Comparison of ENCODE assay signal across 9 cellular contexts in genomic region chr18:9719421-9719981, GRCh38. TPM values are rescaled to one million over a fixed set of nuclear protein-coding genes. Genes with fewer than 3 reads are reported as not detected.
DNase-seq lines count a peak whose midpoint lies in the region; FAIRE-seq and TF ChIP-seq lines count a peak whose summit lies in the region.
"Had no signal": no experiment of that assay in that cellular context is flagged by ENCODE, and none has a peak within 500 bp of the region (broad histone marks: within the 10 kb centered on the region; RNA-seq: fewer than 3 reads in every experiment).

No MANE protein-coding gene starts in this region.

- in situ Hi-C loops in transverse colon (cut with MboI; ENCODE audit: low pct_ligation_motif_present in 1 of 4, low pct_unique_long_range_greater_than_20kb in 1 of 4, low sequenced_read_pairs in 3 of 4) = no loop called here

- H3K9me3 ChIP-seq in transverse colon = no peaks in the 10 kb centered on the region
- H3K9me3 ChIP-seq: SJCRH30 had no signal

- TF ChIP-seq CTCF in WI38 (IDR thresholded peaks at IDR 0.05; ENCODE audit: low read depth, low read length) (no peak), transverse colon (IDR thresholded peaks at IDR 0.05) (no peak)

- no peaks in the 10 kb centered on the region for H3K36me3 ChIP-seq in transverse colon
- H3K36me3 ChIP-seq: SJCRH30 had no signal

- TF ChIP-seq POLR2A in transverse colon (IDR thresholded peaks at IDR 0.05) (no peak), GM12892 (IDR thresholded peaks at IDR 0.05; ENCODE audit: low read depth, low read length) (no peak)

- 50 to 62% methylated on average over 7 to 12 of the region's 12 CpGs for WGBS in transverse colon (ENCODE audit: low coverage in 1 of 2), 2 donors

- H3K27ac ChIP-seq in transverse colon = peak overlapping the region in 3 of 4 donors; percentile 35 to 61 (median 58)
- H3K27ac ChIP-seq: SJCRH30 had no signal

- no peak for TF ChIP-seq EP300 in transverse colon (IDR thresholded peaks at IDR 0.05; ENCODE audit: low read depth)

- H3K4me3 ChIP-seq in WI38 (ENCODE audit: low read depth, low read length) (peak overlapping the region; percentile 40), transverse colon (no peak overlapping the region)
- H3K4me3 ChIP-seq: SJCRH30 had no signal

- H3K4me1 ChIP-seq in transverse colon = peaks cover 0 to 9% (median 3%) of the 10 kb centered on the region in 4 donors
- H3K4me1 ChIP-seq: SJCRH30 had no signal

- DNase-seq in NCI-H1092 treated with DMSO at 0.1 percent for 48 hours (lab: John Stamatoyannopoulos, UW) (peak; percentile 37), NCI-H1092 (lab: John Stamatoyannopoulos, UW) (no peak), head of caudate nucleus (peak in 40 of 42 donors; percentile 27 to 93 (median 72)), transverse colon (no peak), superior temporal gyrus (ENCODE audit: extremely low spot score) (no peak), GM12892 (ENCODE audit: insufficient read length) (no peak)
- DNase-seq in stimulated activated CD8-positive, alpha-beta memory T cell treated with anti-CD3 and anti-CD28 coated beads, Interleukin-4, amount 100 ng/mL, for 48 hours = no peak
- DNase-seq: SJCRH30 had no signal

- FAIRE-seq in GM12892 (lab: Jason Lieb, UNC) = no peak

- intact Hi-C loops in head of caudate nucleus (cut with DNase I) = loop anchor here (10.0 kb wide), 1 partner anchor 55 kb away; no protein-coding TSS in a partner anchor
- intact Hi-C loops in transverse colon (cut with DNase I; ENCODE audit: low total_unique reads) = no loop called here

- H3K27me3 ChIP-seq in transverse colon = no peaks in the 10 kb centered on the region
- H3K27me3 ChIP-seq: SJCRH30 had no signal

RNA-seq across cellular contexts. Expression of gene RAB31, which starts 11.4 kb away (rescaled TPM):
- total RNA-seq in transverse colon = 10 to 100 TPM; 13.1 to 18.4 (median 16.9) TPM
- polyA plus RNA-seq in GM12892 (2012; ENCODE audit: missing spikeins) = 26.4 TPM

Comparison
In these comparisons a context has a peak if more than half of its experiments do, and no peak if none do; other contexts are left out.
1. DNase-seq: peak in NCI-H1092 treated with DMSO at 0.1 percent for 48 hours (single experiment) and head of caudate nucleus (40 of 42); none in NCI-H1092 (single experiment), transverse colon (single experiment), superior temporal gyrus (single experiment), stimulated activated CD8-positive, alpha-beta memory T cell treated with anti-CD3 and anti-CD28 coated beads, Interleukin-4, amount 100 ng/mL, for 48 hours (single experiment) and GM12892 (single experiment).